ENCODE assay signal across 21 cellular contexts in genomic region chr11:69095300-69095699, GRCh38.
"Had no signal": no experiment of that assay in that cellular context is flagged by ENCODE, and none has a peak within 500 bp of the region (broad histone marks: within the 10 kb centered on the region; RNA-seq: fewer than 3 reads in every experiment).

No MANE protein-coding gene starts in this region.

- H3K9me3 ChIP-seq: esophagus squamous epithelium, gastroesophageal sphincter, mucosa of descending colon, ovary, right atrium auricular region, testis, tibial nerve, upper lobe of right lung, vagina had no signal

- ATAC-seq: effector memory CD8-positive, alpha-beta T cell; gastroesophageal sphincter; mucosa of descending colon; naive thymus-derived CD8-positive, alpha-beta T cell had no signal

- H3K27me3 ChIP-seq: gastroesophageal sphincter, ovary, right atrium auricular region, testis, tibial nerve, vagina had no signal

- H3K4me1 Mint-ChIP-seq: immature natural killer cell had no signal

- H3K4me3 Mint-ChIP-seq: effector memory CD8-positive, alpha-beta T cell; immature natural killer cell; neural crest cell; stimulated activated effector memory CD8-positive, alpha-beta T cell treated with anti-CD3 and anti-CD28 coated beads, Interleukin-12 subunit alpha, Interleukin-12 subunit beta, amount 100 ng/mL, for 72 hours; stimulated activated naive CD8-positive, alpha-beta T cell treated with anti-CD3 and anti-CD28 coated beads, Interleukin-15, Interleukin-2, amounts not matched to agents 100 ng/mL and 50 ng/mL, for 24 hours had no signal

- DNase-seq: cortex of kidney; effector memory CD8-positive, alpha-beta T cell; esophagus squamous epithelium; foreskin fibroblast; glutamatergic neuron; immature natural killer cell; mucosa of descending colon; naive thymus-derived CD8-positive, alpha-beta T cell; ovary; small intestine; stimulated activated CD4-positive, alpha-beta T cell treated with anti-CD3 and anti-CD28 coated beads, Interleukin-12 subunit alpha, Interleukin-12 subunit beta, amount 100 ng/mL, for 4 hours; stimulated activated CD8-positive, alpha-beta memory T cell treated with anti-CD3 and anti-CD28 coated beads, Interleukin-4, amount 100 ng/mL, for 48 hours; testis; upper lobe of right lung had no signal

- H3K4me1 ChIP-seq: esophagus squamous epithelium, right atrium auricular region, testis, upper lobe of right lung had no signal

- H3K4me3 ChIP-seq: esophagus squamous epithelium, gastroesophageal sphincter, mucosa of descending colon, ovary, right atrium auricular region, testis, tibial nerve, upper lobe of right lung, vagina had no signal

- H3K27me3 Mint-ChIP-seq: naive thymus-derived CD8-positive, alpha-beta T cell had no signal

- H3K9me3 Mint-ChIP-seq: effector memory CD8-positive, alpha-beta T cell; immature natural killer cell; naive thymus-derived CD8-positive, alpha-beta T cell; neural crest cell; stimulated activated effector memory CD8-positive, alpha-beta T cell treated with anti-CD3 and anti-CD28 coated beads, Interleukin-12 subunit alpha, Interleukin-12 subunit beta, amount 100 ng/mL, for 72 hours; stimulated activated naive CD8-positive, alpha-beta T cell treated with anti-CD3 and anti-CD28 coated beads, Interleukin-15, Interleukin-2, amounts not matched to agents 100 ng/mL and 50 ng/mL, for 24 hours had no signal

- H3K36me3 ChIP-seq: ovary had no signal

- H3K27ac Mint-ChIP-seq: effector memory CD8-positive, alpha-beta T cell; immature natural killer cell; stimulated activated effector memory CD8-positive, alpha-beta T cell treated with anti-CD3 and anti-CD28 coated beads, Interleukin-12 subunit alpha, Interleukin-12 subunit beta, amount 100 ng/mL, for 72 hours; stimulated activated naive CD8-positive, alpha-beta T cell treated with anti-CD3 and anti-CD28 coated beads, Interleukin-15, Interleukin-2, amounts not matched to agents 100 ng/mL and 50 ng/mL, for 24 hours had no signal

- H3K27ac ChIP-seq: esophagus squamous epithelium, ovary, right atrium auricular region, testis, upper lobe of right lung, vagina had no signal
